Comparison of ENCODE assay signal across 21 cellular contexts in genomic region chr2:55441280-55441892, GRCh38.
"Had no signal": no experiment of that assay in that cellular context is flagged by ENCODE, and none has a peak within 500 bp of the region (broad histone marks: within the 10 kb centered on the region; RNA-seq: fewer than 3 reads in every experiment).

No MANE protein-coding gene starts in this region.

- ATAC-seq: natural killer cell; sciatic nerve; stimulated activated effector memory CD8-positive, alpha-beta T cell treated with anti-CD3 and anti-CD28 coated beads, Interleukin-12 subunit alpha, Interleukin-12 subunit beta, amount 100 ng/mL, for 72 hours; upper lobe of right lung had no signal

- H3K27me3 ChIP-seq: hepatocyte, ovary, right atrium auricular region, spleen, suprapubic skin, tibial artery, upper lobe of right lung had no signal

- H3K4me2 ChIP-seq: hepatocyte had no signal

- FAIRE-seq: urothelium cell line had no signal

- H3K9me3 ChIP-seq: left ventricle myocardium inferior, ovary, right atrium auricular region, spleen, suprapubic skin, thoracic aorta, tibial artery, upper lobe of right lung had no signal

- DNase-seq: islet precursor cell; left ventricle myocardium inferior; mesendoderm; naive B cell; natural killer cell; ovary; spleen; stimulated activated CD4-positive, alpha-beta T cell treated with anti-CD3 and anti-CD28 coated beads, Interleukin-4, amount 100 ng/mL, for 24 hours; stimulated activated naive CD4-positive, alpha-beta T cell; tibial artery; trophoblast cell; upper lobe of right lung had no signal

- H3K79me2 ChIP-seq: hepatocyte had no signal

- H3K36me3 ChIP-seq: left ventricle myocardium inferior, ovary, right atrium auricular region, spleen, suprapubic skin, thoracic aorta, tibial artery, upper lobe of right lung had no signal

- H3K4me1 ChIP-seq: left ventricle myocardium inferior, right atrium auricular region, spleen, suprapubic skin, tibial artery, upper lobe of right lung had no signal

- H2AFZ ChIP-seq: hepatocyte had no signal

- H3K27ac ChIP-seq: hepatocyte, left ventricle myocardium inferior, ovary, right atrium auricular region, skin epidermis, spleen, suprapubic skin, thoracic aorta, tibial artery, upper lobe of right lung had no signal

- H3K4me3 ChIP-seq: hepatocyte, left ventricle myocardium inferior, lung, ovary, right atrium auricular region, skin epidermis, spleen, suprapubic skin, thoracic aorta, tibial artery, upper lobe of right lung had no signal
